1 cellular context compared by ENCODE assay signal in the genomic region with DNA sequence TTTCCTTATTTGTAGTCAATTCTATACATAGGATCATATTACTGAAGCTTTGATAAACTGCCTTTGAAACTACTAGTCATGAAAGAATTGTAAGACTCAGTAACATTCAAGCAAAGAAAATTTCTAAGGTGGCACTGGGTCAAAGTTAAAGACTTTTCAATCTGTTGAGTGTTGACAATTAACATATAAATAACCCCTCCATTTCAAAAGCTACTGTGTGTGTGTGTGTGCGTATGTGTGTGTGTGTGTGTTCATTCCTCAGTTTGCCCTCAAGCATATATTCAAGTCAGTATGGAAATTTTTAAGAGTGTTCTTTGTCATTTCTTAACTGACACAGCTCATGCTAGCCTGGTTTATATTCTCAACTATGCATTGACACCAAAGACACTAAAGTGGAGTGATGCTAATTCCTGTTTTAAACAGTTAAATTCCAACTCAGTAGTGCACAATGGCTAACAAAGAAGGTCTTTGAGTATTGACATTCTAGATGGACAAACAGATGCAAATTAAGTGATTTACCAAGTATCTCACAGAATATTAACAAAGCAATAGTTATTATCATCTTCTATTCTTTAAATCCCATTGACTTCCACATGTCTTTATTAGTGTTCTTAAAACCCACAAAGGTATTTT.
A peak's percentile ranks its signal among the peaks of the same experiment; 100 is the strongest.
TF ChIP-seq lines count a peak whose summit lies in the region.

No MANE protein-coding gene starts in this region.

TF ChIP-seq in GM23338, 12 proteins besides CTCF, POLR2A, EP300 and RAD21 (continued from another document):
- TF ChIP-seq STAT1 (IDR thresholded peaks at IDR 0.05; ENCODE audit: unreplicated experiment) (no peak), CREB1 (CRISPR knock-in tag; IDR thresholded peaks at IDR 0.05; ENCODE audit: low read depth) (0 out of 2 replicates have a peak, but pooled peaks have one; percentile 20)
- TF ChIP-seq, protein P1, sequence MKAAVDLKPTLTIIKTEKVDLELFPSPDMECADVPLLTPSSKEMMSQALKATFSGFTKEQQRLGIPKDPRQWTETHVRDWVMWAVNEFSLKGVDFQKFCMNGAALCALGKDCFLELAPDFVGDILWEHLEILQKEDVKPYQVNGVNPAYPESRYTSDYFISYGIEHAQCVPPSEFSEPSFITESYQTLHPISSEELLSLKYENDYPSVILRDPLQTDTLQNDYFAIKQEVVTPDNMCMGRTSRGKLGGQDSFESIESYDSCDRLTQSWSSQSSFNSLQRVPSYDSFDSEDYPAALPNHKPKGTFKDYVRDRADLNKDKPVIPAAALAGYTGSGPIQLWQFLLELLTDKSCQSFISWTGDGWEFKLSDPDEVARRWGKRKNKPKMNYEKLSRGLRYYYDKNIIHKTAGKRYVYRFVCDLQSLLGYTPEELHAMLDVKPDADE (IDR thresholded peaks at IDR 0.05), result no peak
